In genomic region chr4:17366496-17366895, GRCh38 we compare ENCODE assay signal across 19 cellular contexts.
"Had no signal": no experiment of that assay in that cellular context is flagged by ENCODE, and none has a peak within 500 bp of the region (broad histone marks: within the 10 kb centered on the region; RNA-seq: fewer than 3 reads in every experiment).

No MANE protein-coding gene starts in this region.

- H3K4me1 ChIP-seq: heart right ventricle, lower lobe of right lung, psoas muscle, right lobe of liver, stomach, testis had no signal

- H3K4me3 ChIP-seq: gastroesophageal sphincter, heart right ventricle, lower lobe of right lung, ovary, psoas muscle, right lobe of liver, smooth muscle cell, stomach, testis had no signal

- H3K4me2 ChIP-seq: SK-N-SH, smooth muscle cell had no signal

- DNase-seq: activated CD4-positive, alpha-beta T cell treated with anti-CD3 and anti-CD28 coated beads, Interleukin-2, amount 10 ng/mL, durations not matched to agents 24 days and 14 days; activated CD4-positive, CD25-positive, alpha-beta regulatory T cell; activated CD8-positive, alpha-beta T cell treated with anti-CD3 and anti-CD28 coated beads for 36 hours; activated naive CD4-positive, alpha-beta T cell treated with anti-CD3 and anti-CD28 coated beads for 36 hours; activated T-cell treated with anti-CD3 and anti-CD28 coated beads, Interleukin-2, amount 50 U/mL, for 1 hour; effector memory CD8-positive, alpha-beta T cell; lower lobe of right lung; naive thymus-derived CD8-positive, alpha-beta T cell; ovary; psoas muscle; right lobe of liver; SK-N-SH; stimulated activated CD4-positive, alpha-beta T cell treated with anti-CD3 and anti-CD28 coated beads, Interleukin-4, amount 100 ng/mL, for 24 hours; stomach; testis had no signal

- H3K36me3 ChIP-seq: gastroesophageal sphincter, heart right ventricle, lower lobe of right lung, ovary, right lobe of liver, stomach had no signal

- H3K9ac ChIP-seq: SK-N-SH had no signal

- H3K27ac ChIP-seq: gastroesophageal sphincter, heart right ventricle, lower lobe of right lung, ovary, psoas muscle, right lobe of liver, stomach, testis had no signal

- H3K9me3 ChIP-seq: gastroesophageal sphincter, heart right ventricle, lower lobe of right lung, ovary, psoas muscle, right lobe of liver, SK-N-SH, stomach, testis had no signal

- H3K27me3 ChIP-seq: gastroesophageal sphincter, heart right ventricle, ovary, right lobe of liver, stomach, testis had no signal

- ATAC-seq: activated CD8-positive, alpha-beta T cell treated with anti-CD3 and anti-CD28 coated beads for 36 hours; effector memory CD8-positive, alpha-beta T cell; gastroesophageal sphincter; naive thymus-derived CD8-positive, alpha-beta T cell; psoas muscle; right lobe of liver; stimulated activated effector memory CD8-positive, alpha-beta T cell treated with anti-CD3 and anti-CD28 coated beads, Interleukin-12 subunit alpha, Interleukin-12 subunit beta, amount 100 ng/mL, for 72 hours had no signal
